15 cellular contexts compared by ENCODE assay signal in the genomic region with DNA sequence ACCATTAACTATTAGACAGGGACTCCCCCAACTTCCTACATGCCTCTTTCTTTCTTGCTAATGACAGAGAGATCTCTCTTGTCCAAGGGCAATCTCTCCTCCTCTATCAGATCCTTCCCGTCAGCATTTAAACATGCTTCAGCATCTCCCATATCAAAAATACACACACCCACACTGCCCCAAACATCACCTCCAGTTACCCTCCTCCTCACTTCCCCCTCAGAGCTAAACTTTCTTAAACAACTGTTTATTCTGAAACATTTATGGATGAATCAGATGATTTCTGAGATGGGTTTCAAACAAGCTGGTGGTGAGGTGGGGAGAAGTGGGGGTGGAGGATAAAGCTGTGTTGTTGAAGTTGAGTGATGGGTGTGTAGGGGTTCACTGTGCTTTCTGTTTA.
"Had no signal": no experiment of that assay in that cellular context is flagged by ENCODE, and none has a peak within 500 bp of the region (broad histone marks: within the 10 kb centered on the region; RNA-seq: fewer than 3 reads in every experiment).

No MANE protein-coding gene starts in this region.

- H3K27me3 Mint-ChIP-seq: memory B cell; stimulated activated naive B cell treated with anti-CD40 and anti-IgM and Interleukin-4, amounts not matched to agents 10 μg/mL and 1 μg/mL and 100 μg/mL, for 72 hours; stimulated activated naive CD8-positive, alpha-beta T cell treated with anti-CD3 and anti-CD28 coated beads, Interleukin-15, Interleukin-2, amounts not matched to agents 100 ng/mL and 50 ng/mL, for 24 hours had no signal

- DNase-seq: dorsolateral prefrontal cortex; effector CD4-positive, alpha-beta T cell; foreskin keratinocyte; heart left ventricle; kidney; natural killer cell; stimulated activated CD4-positive, alpha-beta T cell treated with anti-CD3 and anti-CD28 coated beads, Interleukin-2, amount 100 ng/mL, for 24 hours; stimulated activated CD4-positive, alpha-beta T cell treated with anti-CD3 and anti-CD28 coated beads, Interleukin-4, amount 100 ng/mL, for 24 hours; stimulated activated naive B cell treated with anti-CD40 and anti-IgM and Interleukin-4, amounts not matched to agents 10 μg/mL and 1 μg/mL and 100 μg/mL, for 72 hours; upper lobe of left lung had no signal

- H3K27ac Mint-ChIP-seq: memory B cell; natural killer cell; stimulated activated naive CD8-positive, alpha-beta T cell treated with anti-CD3 and anti-CD28 coated beads, Interleukin-15, Interleukin-2, amounts not matched to agents 100 ng/mL and 50 ng/mL, for 24 hours had no signal

- H3K9me3 Mint-ChIP-seq: memory B cell; natural killer cell; stimulated activated naive B cell treated with anti-CD40 and anti-IgM and Interleukin-4, amounts not matched to agents 10 μg/mL and 1 μg/mL and 100 μg/mL, for 72 hours; stimulated activated naive CD8-positive, alpha-beta T cell treated with anti-CD3 and anti-CD28 coated beads, Interleukin-15, Interleukin-2, amounts not matched to agents 100 ng/mL and 50 ng/mL, for 24 hours had no signal

- H3K36me3 Mint-ChIP-seq: memory B cell, natural killer cell had no signal

- ATAC-seq: foreskin keratinocyte; gastroesophageal sphincter; heart left ventricle; natural killer cell; sciatic nerve; stimulated activated naive B cell treated with anti-CD40 and anti-IgM and Interleukin-4, amounts not matched to agents 10 μg/mL and 1 μg/mL and 100 μg/mL, for 72 hours had no signal

- H3K4me3 Mint-ChIP-seq: memory B cell; natural killer cell; neural progenitor cell; stimulated activated naive CD8-positive, alpha-beta T cell treated with anti-CD3 and anti-CD28 coated beads, Interleukin-15, Interleukin-2, amounts not matched to agents 100 ng/mL and 50 ng/mL, for 24 hours had no signal
